In genomic region chr14:95895720-95896119, GRCh38 we compare ENCODE assay signal across 10 cellular contexts. TPM values are rescaled to one million over a fixed set of nuclear protein-coding genes. Genes with fewer than 3 reads are reported as not detected.
A peak's percentile ranks its signal among the peaks of the same experiment; 100 is the strongest.
DNase-seq lines count a peak whose midpoint lies in the region; ATAC-seq and TF ChIP-seq lines count a peak whose summit lies in the region.
"Had no signal": no experiment of that assay in that cellular context is flagged by ENCODE, and none has a peak within 500 bp of the region (broad histone marks: within the 10 kb centered on the region; RNA-seq: fewer than 3 reads in every experiment).

No MANE protein-coding gene starts in this region.

- TF ChIP-seq CTCF in GM06990 (IDR thresholded peaks at IDR 0.05; ENCODE audit: insufficient read depth, low read length, poor library complexity, severe bottlenecking) (peak; percentile 66), IMR-90 (conservative IDR thresholded peaks at IDR 0.05; ENCODE audit: low read depth, low read length) (peak; percentile 17; the same call in 1 of the 2 replicates), neural crest cell (conservative IDR thresholded peaks at IDR 0.05) (peak; percentile 53)

- no peak for DNase-seq in GM06990 (ENCODE audit: extremely low read depth, insufficient read length)
- DNase-seq in IMR-90: no peak
- DNase-seq in activated naive CD8-positive, alpha-beta T cell treated with anti-CD3 and anti-CD28 coated beads for 36 hours: peak; percentile 13
- no peak for DNase-seq in neural crest cell (ENCODE audit: low read depth, low spot score)
- DNase-seq in right cardiac atrium: no peak
- no peak for DNase-seq in NCI-H2081 (lab: John Stamatoyannopoulos, UW)
- DNase-seq: cerebellar nuclear complex had no signal

- dilution Hi-C loops in IMR-90 (cut with HindIII; ENCODE audit: low sequenced_read_pairs, unreplicated experiment): no loop called here

- H2BK120ac ChIP-seq in IMR-90 (ENCODE audit: low read depth, low read length): no peak overlapping the region

- H2BK20ac ChIP-seq in IMR-90 (ENCODE audit: low read depth, low read length): no peak overlapping the region

- H3K56ac ChIP-seq in IMR-90 (ENCODE audit: extremely low read depth, insufficient read depth, low read length): no peak overlapping the region

- H3K4me3 ChIP-seq in GM06990 (replicated peaks; ENCODE audit: low read depth, low read length): no peak overlapping the region
- no peak overlapping the region for H3K4me3 ChIP-seq in IMR-90 (ENCODE audit: insufficient read depth, low read depth, low read length)
- no peak overlapping the region for H3K4me3 ChIP-seq in right cardiac atrium (ENCODE audit: low read length)

- no peak overlapping the region for H3K4me2 ChIP-seq in IMR-90 (ENCODE audit: low read depth, low read length)

- H4K8ac ChIP-seq in IMR-90 (ENCODE audit: low read depth in 2 of 2, low read length in 2 of 2): no peak overlapping the region

- TF ChIP-seq RAD21 in IMR-90 (IDR thresholded peaks at IDR 0.05; ENCODE audit: low read length): no peak

- H4K5ac ChIP-seq in IMR-90 (ENCODE audit: low read depth, low read length): no peak overlapping the region

- H2AK9ac ChIP-seq in IMR-90 (replicated peaks; ENCODE audit: low read depth, low read length, poor library complexity): no peak overlapping the region

- H3K9me3 Mint-ChIP-seq in activated naive CD8-positive, alpha-beta T cell treated with anti-CD3 and anti-CD28 coated beads for 36 hours: no peaks in the 10 kb centered on the region
- H3K9me3 Mint-ChIP-seq in neural crest cell: no peaks in the 10 kb centered on the region
- H3K9me3 Mint-ChIP-seq: naive thymus-derived CD8-positive, alpha-beta T cell had no signal

- in situ Hi-C loops in IMR-90 (cut with MboI; ENCODE audit: low sequenced_read_pairs): no loop called here

- H3K4me1 ChIP-seq in IMR-90 (ENCODE audit: control insufficient read depth, insufficient read depth, low read length) (no peaks in the 10 kb centered on the region), right cardiac atrium (ENCODE audit: control insufficient read depth, insufficient read depth, low read length) (no peaks in the 10 kb centered on the region)

- H3K18ac ChIP-seq in IMR-90 (ENCODE audit: low read depth, low read length): no peak overlapping the region

- H3K9me3 ChIP-seq in IMR-90 (ENCODE audit: control insufficient read depth, insufficient read depth, low read length): no peaks in the 10 kb centered on the region
- H3K9me3 ChIP-seq in right cardiac atrium (ENCODE audit: control insufficient read depth, low read length): no peaks in the 10 kb centered on the region

- no peaks in the 10 kb centered on the region for H3K79me1 ChIP-seq in IMR-90 (ENCODE audit: low read depth in 1 of 2, low read length in 2 of 2)

- POLR2A ChIA-PET in IMR-90 (lab: Charles Lee; ENCODE audit: unreplicated experiment): no interaction called here

- no peaks in the 10 kb centered on the region for H4K20me1 ChIP-seq in IMR-90 (ENCODE audit: insufficient read depth, low read length)

- H2BK15ac ChIP-seq in IMR-90 (ENCODE audit: low read depth, low read length): no peak overlapping the region

- no peak overlapping the region for H3K27ac ChIP-seq in IMR-90 (ENCODE audit: insufficient read depth, low read length)
- H3K27ac ChIP-seq in right cardiac atrium (ENCODE audit: low read length): no peak overlapping the region

- H2BK5ac ChIP-seq in IMR-90 (ENCODE audit: low read depth, low read length, poor library complexity, severe bottlenecking): no peak overlapping the region

- H3K14ac ChIP-seq in IMR-90 (replicated peaks; ENCODE audit: low read depth, low read length): no peak overlapping the region

- H3K9me1 ChIP-seq in IMR-90 (ENCODE audit: insufficient read depth, low read length): no peaks in the 10 kb centered on the region

- H4K91ac ChIP-seq in IMR-90 (ENCODE audit: insufficient read depth, low read depth, low read length): no peak overlapping the region

- H2AK5ac ChIP-seq in IMR-90 (ENCODE audit: low read depth, low read length): no peak overlapping the region

- H3K23ac ChIP-seq in IMR-90 (ENCODE audit: low read depth, low read length): no peak overlapping the region

- H3K4me1 Mint-ChIP-seq in activated naive CD8-positive, alpha-beta T cell treated with anti-CD3 and anti-CD28 coated beads for 36 hours: no peaks in the 10 kb centered on the region
- no peaks in the 10 kb centered on the region for H3K4me1 Mint-ChIP-seq in neural crest cell

- WGBS in IMR-90 (ENCODE audit: extremely low coverage in 2 of 2, insufficient read length in 1 of 2), 2 experiments: 46% methylated on average over 7 of the region's 10 CpGs; no CpG with 5 or more reads in 1 of the 2 experiments
- WGBS in right cardiac atrium: 38% methylated on average over 10 of the region's 10 CpGs

- H3K36me3 ChIP-seq in GM06990 (ENCODE audit: control insufficient read depth, insufficient read depth, low read length) (no peaks in the 10 kb centered on the region), IMR-90 (ENCODE audit: control insufficient read depth, insufficient read depth, low read length) (no peaks in the 10 kb centered on the region)

- intact Hi-C loops in IMR-90 (cut with micrococcal nuclease) (no loop called here), right cardiac atrium (cut with DNase I) (no loop called here)

- no peak overlapping the region for H3K27ac Mint-ChIP-seq in activated naive CD8-positive, alpha-beta T cell treated with anti-CD3 and anti-CD28 coated beads for 36 hours
- no peak overlapping the region for H3K27ac Mint-ChIP-seq in neural crest cell (ENCODE audit: unreplicated experiment)

- H3K27me3 ChIP-seq in GM06990 (replicated peaks; ENCODE audit: control insufficient read depth, insufficient read depth, low read length) (peaks cover 1% of the 10 kb centered on the region), IMR-90 (ENCODE audit: control insufficient read depth, insufficient read depth, low read length) (peaks cover 8% of the 10 kb centered on the region), right cardiac atrium (ENCODE audit: control insufficient read depth, insufficient read depth) (no peaks in the 10 kb centered on the region)

- H3K4me3 Mint-ChIP-seq in activated naive CD8-positive, alpha-beta T cell treated with anti-CD3 and anti-CD28 coated beads for 36 hours: no peak overlapping the region
- no peak overlapping the region for H3K4me3 Mint-ChIP-seq in neural crest cell
- H3K4me3 Mint-ChIP-seq: naive thymus-derived CD8-positive, alpha-beta T cell had no signal

- no peak overlapping the region for H3K4ac ChIP-seq in IMR-90 (ENCODE audit: low read depth, low read length)

- ATAC-seq in IMR-90 (ENCODE audit: low read depth) (no peak), HG03469 (IDR thresholded peaks at IDR 0.05; ENCODE audit: unreplicated experiment) (no peak), right cardiac atrium (no peak)
- ATAC-seq: naive thymus-derived CD8-positive, alpha-beta T cell had no signal

- CTCF ChIA-PET in IMR-90 (lab: Yijun Ruan, JAX): no interaction called here

- H3K27me3 Mint-ChIP-seq in activated naive CD8-positive, alpha-beta T cell treated with anti-CD3 and anti-CD28 coated beads for 36 hours: peaks cover 3% of the 10 kb centered on the region
- H3K27me3 Mint-ChIP-seq in neural crest cell (ENCODE audit: low read depth): peaks cover 27% of the 10 kb centered on the region

- no peaks in the 10 kb centered on the region for H3K36me3 Mint-ChIP-seq in activated naive CD8-positive, alpha-beta T cell treated with anti-CD3 and anti-CD28 coated beads for 36 hours
- H3K36me3 Mint-ChIP-seq in neural crest cell (ENCODE audit: low read depth): no peaks in the 10 kb centered on the region
- H3K36me3 Mint-ChIP-seq: naive thymus-derived CD8-positive, alpha-beta T cell had no signal

- BruUV-seq in IMR-90 (replicated peaks; lab: Mats Ljungman, UMichigan): no TSS peak

- TF ChIP-seq POLR2A in IMR-90 (IDR thresholded peaks at IDR 0.05; ENCODE audit: low read depth, low read length): no peak

- H3K9ac ChIP-seq in IMR-90 (ENCODE audit: low read depth, low read length): no peak overlapping the region

- H2AFZ ChIP-seq in IMR-90 (replicated peaks; ENCODE audit: low read length, poor library complexity): no peak overlapping the region

TF ChIP-seq in IMR-90, 13 proteins besides CTCF, POLR2A, EP300 and RAD21 (continues in another document):
- TF ChIP-seq BHLHE40 (IDR thresholded peaks at IDR 0.05; ENCODE audit: low read depth, low read length) (no peak), RFX5 (IDR thresholded peaks at IDR 0.05; ENCODE audit: low read depth, low read length) (no peak), ELK1 (IDR thresholded peaks at IDR 0.05; ENCODE audit: borderline replicate concordance, low read depth, low read length) (no peak), MAZ (IDR thresholded peaks at IDR 0.05; ENCODE audit: borderline replicate concordance, low read depth, low read length) (no peak), USF2 (IDR thresholded peaks at IDR 0.05; ENCODE audit: low read depth, low read length) (no peak), CHD1 (IDR thresholded peaks at IDR 0.05; ENCODE audit: low read depth, low read length) (no peak), NFE2L2 (IDR thresholded peaks at IDR 0.05; ENCODE audit: low read depth, low read length) (no peak), CEBPB (IDR thresholded peaks at IDR 0.05; ENCODE audit: low read depth, low read length) (no peak), RCOR1 (IDR thresholded peaks at IDR 0.05; ENCODE audit: insufficient replicate concordance, low read length) (no peak), SMC3 (IDR thresholded peaks at IDR 0.05; ENCODE audit: low read depth, low read length) (no peak)

RNA-seq across cellular contexts. Expression of gene TUNAR, which starts 19.1 kb away (rescaled TPM):
- total RNA-seq in IMR-90 (2012; rRNA removed): not detected in 2 replicates
- polyA plus RNA-seq in IMR-90 (2012; rRNA removed): not detected in 2 replicates
- not detected in 2 replicates for polyA plus RNA-seq in IMR-90 (2012; cell fraction: cytosol; rRNA removed)
- polyA plus RNA-seq in IMR-90 (2012; cell fraction: nucleus; rRNA removed; ENCODE audit: low replicate concordance): not detected in 2 replicates
- total RNA-seq in activated naive CD8-positive, alpha-beta T cell treated with anti-CD3 and anti-CD28 coated beads for 36 hours: not detected
- 4.4 and 4.7 TPM in 2 replicates for total RNA-seq in neural crest cell
- total RNA-seq in right cardiac atrium: not detected
- polyA plus RNA-seq in right cardiac atrium: not detected
- total RNA-seq: H4; naive thymus-derived CD8-positive, alpha-beta T cell had no signal
- polyA plus RNA-seq: naive thymus-derived CD8-positive, alpha-beta T cell had no signal
